8 cellular contexts compared by ENCODE assay signal in the genomic region with DNA sequence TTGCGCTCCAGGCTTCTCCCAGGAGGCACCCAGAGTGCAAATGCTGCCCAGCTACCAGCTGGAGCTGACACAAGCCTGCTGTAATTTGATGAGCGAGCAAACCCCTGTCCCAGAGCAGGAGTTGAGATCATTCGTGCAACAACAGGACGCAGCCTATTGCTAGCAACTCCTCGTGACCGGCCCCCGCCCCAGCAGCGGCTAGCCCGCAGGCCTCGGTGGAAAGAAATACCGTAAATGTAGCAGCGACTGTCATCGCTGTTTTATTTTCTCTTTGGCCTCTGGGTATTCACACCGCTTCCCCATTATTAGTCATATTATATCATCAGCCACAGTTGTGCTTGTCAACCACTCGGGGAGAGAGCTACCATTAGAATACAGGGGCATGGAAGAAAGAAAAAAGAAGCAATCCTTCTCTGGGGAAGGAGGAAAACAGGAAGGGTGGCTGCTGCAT. TPM values are rescaled to one million over a fixed set of nuclear protein-coding genes. Genes with fewer than 3 reads are reported as not detected.
A peak's percentile ranks its signal among the peaks of the same experiment; 100 is the strongest.
DNase-seq lines count a peak whose midpoint lies in the region; ATAC-seq, FAIRE-seq and TF ChIP-seq lines count a peak whose summit lies in the region.

No MANE protein-coding gene starts in this region.

- peaks cover 13% of the 10 kb centered on the region for H3K27me3 Mint-ChIP-seq in activated naive CD4-positive, alpha-beta T cell treated with anti-CD3 and anti-CD28 coated beads, Interleukin-2, amount 10 ng/mL, durations not matched to agents 7 days and 5 days

- no peak overlapping the region for H3K4me3 Mint-ChIP-seq in activated naive CD4-positive, alpha-beta T cell treated with anti-CD3 and anti-CD28 coated beads, Interleukin-2, amount 10 ng/mL, durations not matched to agents 7 days and 5 days

- H4K20me1 ChIP-seq in keratinocyte (ENCODE audit: control insufficient read depth, extremely low read depth, insufficient read depth, low read length) = no peaks in the 10 kb centered on the region

- peak overlapping the region; percentile 55 for H3K4me2 ChIP-seq in keratinocyte (ENCODE audit: control insufficient read depth, extremely low read depth, insufficient read depth, low read depth, low read length)

- H3K4me1 ChIP-seq in keratinocyte (ENCODE audit: control insufficient read depth, extremely low read depth, insufficient read depth, low read length) (peaks cover 37% of the 10 kb centered on the region), tibial artery (peaks cover 0 to 9% (median 0%) of the 10 kb centered on the region in 4 donors)

- peak overlapping the region in 2 of 3 experiments; percentile 48 to 55 for H3K4me3 ChIP-seq in keratinocyte (ENCODE audit: control insufficient read depth in 2 of 3, extremely low read depth in 1 of 3, insufficient read depth in 2 of 3, low read depth in 1 of 3, low read length in 3 of 3)
- peak overlapping the region; percentile 16 to 34 for H3K4me3 ChIP-seq in tibial artery

- CTCF ChIA-PET in activated naive CD4-positive, alpha-beta T cell treated with anti-CD3 and anti-CD28 coated beads, Interleukin-2, amount 10 ng/mL, durations not matched to agents 7 days and 5 days (lab: Charles Lee) = interaction anchor here (1.4 kb wide), 1 partner anchor 35 kb away, joined by 3 read pairs; no protein-coding TSS in a partner anchor

- intact Hi-C loops in tibial artery (cut with DNase I; ENCODE audit: low total_unique reads) = no loop called here

- no peaks in the 10 kb centered on the region for H3K9me1 ChIP-seq in keratinocyte (ENCODE audit: control insufficient read depth, extremely low read depth, insufficient read depth, low read length)

- H3K9me3 ChIP-seq in keratinocyte (ENCODE audit: control insufficient read depth, low read depth, low read length) (no peaks in the 10 kb centered on the region), tibial artery (no peaks in the 10 kb centered on the region)

- H3K27ac Mint-ChIP-seq in activated naive CD4-positive, alpha-beta T cell treated with anti-CD3 and anti-CD28 coated beads, Interleukin-2, amount 10 ng/mL, durations not matched to agents 7 days and 5 days = peak overlapping the region; percentile 75

- peaks cover 12% of the 10 kb centered on the region for H3K4me1 Mint-ChIP-seq in activated naive CD4-positive, alpha-beta T cell treated with anti-CD3 and anti-CD28 coated beads, Interleukin-2, amount 10 ng/mL, durations not matched to agents 7 days and 5 days

- no peaks in the 10 kb centered on the region for H3K36me3 Mint-ChIP-seq in activated naive CD4-positive, alpha-beta T cell treated with anti-CD3 and anti-CD28 coated beads, Interleukin-2, amount 10 ng/mL, durations not matched to agents 7 days and 5 days

- ATAC-seq in GM21528 (IDR thresholded peaks at IDR 0.05; ENCODE audit: low FRiP score, unreplicated experiment) = no peak

- TF ChIP-seq CTCF in keratinocyte (optimal IDR thresholded peaks at IDR 0.05 in 1 of 3, IDR thresholded peaks at IDR 0.05 in 1 of 3, conservative IDR thresholded peaks at IDR 0.05 in 1 of 3; ENCODE audit: extremely low read depth in 1 of 3, insufficient read depth in 2 of 3, low read length in 3 of 3) (no peak), tibial artery (IDR thresholded peaks at IDR 0.05) (no peak)

- H3K9me3 Mint-ChIP-seq in activated naive CD4-positive, alpha-beta T cell treated with anti-CD3 and anti-CD28 coated beads, Interleukin-2, amount 10 ng/mL, durations not matched to agents 7 days and 5 days = no peaks in the 10 kb centered on the region

- H3K27me3 ChIP-seq in keratinocyte (ENCODE audit: control insufficient read depth, extremely low read depth, insufficient read depth, low read length) = no peaks in the 10 kb centered on the region
- no peaks in the 10 kb centered on the region for H3K27me3 ChIP-seq in tibial artery

- H3K36me3 ChIP-seq in keratinocyte (ENCODE audit: control insufficient read depth in 2 of 2, extremely low read depth in 1 of 2, insufficient read depth in 2 of 2, low read length in 2 of 2) (no peaks in the 10 kb centered on the region), tibial artery (no peaks in the 10 kb centered on the region)

- H3K27ac ChIP-seq in keratinocyte (ENCODE audit: control insufficient read depth, insufficient read depth, low read length) (peak overlapping the region; percentile 79), tibial artery (no peak overlapping the region)

- H3K9ac ChIP-seq in keratinocyte (ENCODE audit: control insufficient read depth, extremely low read depth, insufficient read depth, low read length) = peak overlapping the region; percentile 79

- dilution Hi-C loops in keratinocyte (cut with MboI; ENCODE audit: extremely low pct_ligation_motif_present, low sequenced_read_pairs) = no loop called here

- peak overlapping the region; percentile 20 for H2AFZ ChIP-seq in keratinocyte (ENCODE audit: control insufficient read depth, low read length)

- peak; percentile 96 for FAIRE-seq in keratinocyte (lab: Jason Lieb, UNC)

- H3K79me2 ChIP-seq in keratinocyte (ENCODE audit: control insufficient read depth, insufficient read depth, low read length) = no peaks in the 10 kb centered on the region

- DNase-seq in stimulated activated CD4-positive, alpha-beta T cell treated with anti-CD3 and anti-CD28 coated beads, Interleukin-2, amount 100 ng/mL, for 24 hours = peak; percentile 5 to 21
- no peak for DNase-seq in stimulated activated CD4-positive, alpha-beta T cell treated with anti-CD3 and anti-CD28 coated beads, Interleukin-4, amount 100 ng/mL, for 4 hours
- peak; percentile 35 for DNase-seq in activated naive CD4-positive, alpha-beta T cell treated with anti-CD3 and anti-CD28 coated beads, Interleukin-2, amount 10 ng/mL, durations not matched to agents 7 days and 5 days
- peak; percentile 95 for DNase-seq in keratinocyte (ENCODE audit: low read depth, low spot score)
- DNase-seq in tibial artery = peak; percentile 72 to 73
- no peak for DNase-seq in hippocampal formation (lab: John Stamatoyannopoulos, UW)
- no peak for DNase-seq in germinal center (ENCODE audit: low spot score)

RNA-seq across cellular contexts. Expression of gene ATXN10, which starts 59.2 kb away (rescaled TPM):
- 238 to 276 TPM (median 242 TPM) in 3 replicates for polyA plus RNA-seq in keratinocyte
- 147 TPM for polyA plus RNA-seq in keratinocyte (2011; ENCODE audit: low read depth)
- 172 and 329 TPM in 2 replicates for polyA plus RNA-seq in keratinocyte (2011; cell fraction: cytosol; rRNA removed)
- 190 and 196 TPM in 2 replicates for polyA plus RNA-seq in keratinocyte (2011; cell fraction: nucleus; rRNA removed)
- polyA plus RNA-seq in keratinocyte (2012; ENCODE audit: low replicate concordance) = 88.1 and 124 TPM in 2 replicates
- polyA minus RNA-seq in keratinocyte = 156 to 320 TPM (median 270 TPM) in 3 replicates
- polyA minus RNA-seq in keratinocyte (2011; cell fraction: cytosol; rRNA and poly(A)+ RNA removed) = 71.7 TPM
- polyA minus RNA-seq in keratinocyte (2011; cell fraction: nucleus; rRNA and poly(A)+ RNA removed) = 59.4 and 126 TPM in 2 replicates

Comparison
In these comparisons a context has a peak if more than half of its experiments do, and no peak if none do; other contexts are left out.
1. DNase-seq: peak in stimulated activated CD4-positive, alpha-beta T cell treated with anti-CD3 and anti-CD28 coated beads, Interleukin-2, amount 100 ng/mL, for 24 hours (2 of 2), activated naive CD4-positive, alpha-beta T cell treated with anti-CD3 and anti-CD28 coated beads, Interleukin-2, amount 10 ng/mL, durations not matched to agents 7 days and 5 days (single experiment), keratinocyte (single experiment) and tibial artery (2 of 2); none in stimulated activated CD4-positive, alpha-beta T cell treated with anti-CD3 and anti-CD28 coated beads, Interleukin-4, amount 100 ng/mL, for 4 hours (0 of 2), hippocampal formation (0 of 2) and germinal center (single experiment).